Comparison of ENCODE assay signal across 19 cellular contexts in the genomic region with DNA sequence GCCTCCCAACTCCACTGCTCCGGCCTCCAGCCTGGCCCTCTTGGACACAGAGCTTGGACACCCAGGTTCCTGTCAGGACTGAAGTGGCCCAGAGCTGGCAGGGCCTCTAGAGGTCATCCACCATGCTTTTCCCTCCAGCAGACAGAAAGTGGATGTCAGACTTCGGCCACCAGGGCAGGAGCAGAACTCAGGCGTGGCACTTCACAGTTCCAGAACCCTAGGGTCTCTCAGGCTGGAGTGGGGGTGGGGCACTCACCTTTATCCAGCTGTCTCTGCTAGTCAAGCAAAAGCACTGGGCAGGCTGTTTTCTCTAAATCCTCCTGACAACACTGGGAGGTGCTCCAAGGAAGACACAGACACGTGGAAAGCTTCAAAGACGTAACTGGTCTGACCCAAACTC.
"Had no signal": no experiment of that assay in that cellular context is flagged by ENCODE, and none has a peak within 500 bp of the region (broad histone marks: within the 10 kb centered on the region; RNA-seq: fewer than 3 reads in every experiment).

No MANE protein-coding gene starts in this region.

- H3K4me3 ChIP-seq: adrenal gland, gastrocnemius medialis, heart right ventricle, tibial nerve had no signal

- H3K36me3 ChIP-seq: adrenal gland, gastrocnemius medialis, heart right ventricle, tibial nerve had no signal

- H3K9me3 ChIP-seq: adrenal gland, gastrocnemius medialis, heart right ventricle, tibial nerve had no signal

- FAIRE-seq: keratinocyte had no signal

- ATAC-seq: effector memory CD8-positive, alpha-beta T cell; gastrocnemius medialis; heart right ventricle; left lobe of liver; naive thymus-derived CD8-positive, alpha-beta T cell had no signal

- H3K27ac ChIP-seq: adrenal gland, epithelial cell of prostate, gastrocnemius medialis, heart right ventricle, tibial nerve, VCaP had no signal

- DNase-seq: activated CD4-positive, alpha-beta memory T cell treated with anti-CD3 and anti-CD28 coated beads, Interleukin-2, amount 10 ng/mL, durations not matched to agents 7 days and 5 days; activated CD4-positive, alpha-beta T cell treated with anti-CD3 and anti-CD28 coated beads for 4 hours; activated effector memory CD4-positive, alpha-beta T cell treated with Interleukin-2 at 50 U/mL for 16 hours; activated T-cell treated with anti-CD3 and anti-CD28 coated beads, Interleukin-2, amount 50 U/mL, for 24 hours; dermis blood vessel endothelial cell; effector memory CD8-positive, alpha-beta T cell; gastrocnemius medialis; heart right ventricle; naive thymus-derived CD8-positive, alpha-beta T cell; nucleus accumbens; stimulated activated CD4-positive, alpha-beta T cell treated with anti-CD3 and anti-CD28 coated beads, Interleukin-4, amount 100 ng/mL, for 1 hour; stimulated activated naive CD4-positive, alpha-beta T cell treated with Interleukin-2 at 50 U/mL for 16 hours; substantia nigra had no signal

- H3K4me1 ChIP-seq: adrenal gland, gastrocnemius medialis had no signal
